8 cellular contexts compared by ENCODE assay signal in genomic region chr11:111841370-111842053, GRCh38. TPM values are rescaled to one million over a fixed set of nuclear protein-coding genes. Genes with fewer than 3 reads are reported as not detected.
DNase-seq lines count a peak whose midpoint lies in the region; ATAC-seq lines count a peak whose summit lies in the region.

No MANE protein-coding gene starts in this region.

- peak overlapping the region; percentile 79 for H3K9ac ChIP-seq in adipocyte (ENCODE audit: low read length)

- peaks cover 86% of the 10 kb centered on the region for H3K4me1 ChIP-seq in adipocyte (ENCODE audit: control insufficient read depth, insufficient read depth, low read length)
- H3K4me1 ChIP-seq in aorta (ENCODE audit: control insufficient read depth in 1 of 2, insufficient read depth in 2 of 2, low read length in 2 of 2) = no peaks in the 10 kb centered on the region

- H3K36me3 ChIP-seq in adipocyte (ENCODE audit: control insufficient read depth, insufficient read depth, low read length, severe bottlenecking) (peaks cover 11% of the 10 kb centered on the region), aorta (ENCODE audit: control insufficient read depth in 1 of 2, insufficient read depth in 2 of 2, low read length in 1 of 2) (peaks cover 7 to 8% of the 10 kb centered on the region in 2 donors)

- peak; percentile 12 for DNase-seq in DMS 273 treated with DMSO at 0.1 percent for 48 hours (lab: John Stamatoyannopoulos, UW)
- DNase-seq in HCEC 1CT = peak; percentile 77
- DNase-seq in NCI-H146 (lab: John Stamatoyannopoulos, UW) = peak; percentile 80
- peak; percentile 71 for DNase-seq in SW480 (ENCODE audit: low spot score)
- DNase-seq in adipocyte (ENCODE audit: low read depth) = peak; percentile 95
- DNase-seq in cardiac septum (ENCODE audit: low spot score) = peak; percentile 89
- peak; percentile 58 for DNase-seq in pulmonary artery endothelial cell (ENCODE audit: low read depth, low spot score)
- peak; percentile 89 to 94 for DNase-seq in aorta

- H3K27me3 ChIP-seq in adipocyte (replicated peaks; ENCODE audit: control insufficient read depth, insufficient read depth, low read length) (no peaks in the 10 kb centered on the region), aorta (ENCODE audit: control insufficient read depth in 1 of 2, insufficient read depth in 2 of 2, low read length in 1 of 2) (no peaks in the 10 kb centered on the region)

- H3K4me3 ChIP-seq in adipocyte (ENCODE audit: low read length) = peak overlapping the region; percentile 47
- no peak overlapping the region for H3K4me3 ChIP-seq in aorta (ENCODE audit: low read length in 2 of 2)

- no peaks in the 10 kb centered on the region for H3K9me3 ChIP-seq in adipocyte (ENCODE audit: control insufficient read depth, low read length)
- H3K9me3 ChIP-seq in aorta (ENCODE audit: control insufficient read depth, low read length) = no peaks in the 10 kb centered on the region

- no peak overlapping the region for H3K27ac ChIP-seq in aorta (ENCODE audit: low read depth in 1 of 2, low read length in 2 of 2)

- intact Hi-C loops in cardiac septum (cut with DNase I) = loop anchor here (5.0 kb wide), 4 partner anchors 64 to 274 kb away; partner anchors contain the start of gene SIK2
- intact Hi-C loops in aorta (cut with DNase I) = loop anchor here (2.0 to 5.0 kb wide), 5 partner anchors 54 to 277 kb away; partner anchors contain the start of gene SIK2 (in 2 of the 2)

- WGBS in aorta, 2 donors = 20 to 21% methylated on average over 10 of the region's 10 CpGs

- ATAC-seq in aorta (ENCODE audit: low FRiP score) = peak; percentile 94

RNA-seq across cellular contexts. Expression of gene ALG9, which starts 29.9 kb away (rescaled TPM):
- 16.2 TPM for total RNA-seq in cardiac septum
- total RNA-seq in pulmonary artery endothelial cell = 23.3 and 33.6 TPM in 2 replicates
- total RNA-seq in aorta = 10 to 100 TPM; 25.1 to 27.8 TPM
- polyA plus RNA-seq in aorta = 10 to 100 TPM in 1 of 2 donors, 1 to 10 TPM in 1; 6.4 to 31.0 TPM

RNA-seq across cellular contexts. Expression of gene FDXACB1, which starts 37.5 kb away (rescaled TPM):
- total RNA-seq in cardiac septum (0.73 TPM), pulmonary artery endothelial cell (2.9 and 4.4 TPM in 2 replicates), aorta (1 to 10 TPM; 1.4 to 1.9 TPM)
- polyA plus RNA-seq in aorta = 1 to 10 TPM in 1 of 2 donors, under 1 TPM in 1; 0.95 to 1.0 TPM

RNA-seq across cellular contexts. Expression of gene CFAP68, which starts 37.8 kb away (rescaled TPM):
- total RNA-seq in cardiac septum (27.8 TPM), pulmonary artery endothelial cell (3.5 and 5.7 TPM in 2 replicates), aorta (10 to 100 TPM in 1 of 2 donors, 1 to 10 TPM in 1; 6.6 to 15.2 TPM)
- polyA plus RNA-seq in aorta = 10 to 100 TPM; 11.5 to 22.0 TPM

Comparison
In these comparisons a context has a peak if more than half of its experiments do, and no peak if none do; other contexts are left out.
1. DNase-seq: peak in every context shown above with its lines; median percentile 95 in adipocyte; 92 in aorta; 89 in cardiac septum; 80 in NCI-H146; 77 in HCEC 1CT; 71 in SW480; 58 in pulmonary artery endothelial cell; 12 in DMS 273 treated with DMSO at 0.1 percent for 48 hours.